In the genomic region with DNA sequence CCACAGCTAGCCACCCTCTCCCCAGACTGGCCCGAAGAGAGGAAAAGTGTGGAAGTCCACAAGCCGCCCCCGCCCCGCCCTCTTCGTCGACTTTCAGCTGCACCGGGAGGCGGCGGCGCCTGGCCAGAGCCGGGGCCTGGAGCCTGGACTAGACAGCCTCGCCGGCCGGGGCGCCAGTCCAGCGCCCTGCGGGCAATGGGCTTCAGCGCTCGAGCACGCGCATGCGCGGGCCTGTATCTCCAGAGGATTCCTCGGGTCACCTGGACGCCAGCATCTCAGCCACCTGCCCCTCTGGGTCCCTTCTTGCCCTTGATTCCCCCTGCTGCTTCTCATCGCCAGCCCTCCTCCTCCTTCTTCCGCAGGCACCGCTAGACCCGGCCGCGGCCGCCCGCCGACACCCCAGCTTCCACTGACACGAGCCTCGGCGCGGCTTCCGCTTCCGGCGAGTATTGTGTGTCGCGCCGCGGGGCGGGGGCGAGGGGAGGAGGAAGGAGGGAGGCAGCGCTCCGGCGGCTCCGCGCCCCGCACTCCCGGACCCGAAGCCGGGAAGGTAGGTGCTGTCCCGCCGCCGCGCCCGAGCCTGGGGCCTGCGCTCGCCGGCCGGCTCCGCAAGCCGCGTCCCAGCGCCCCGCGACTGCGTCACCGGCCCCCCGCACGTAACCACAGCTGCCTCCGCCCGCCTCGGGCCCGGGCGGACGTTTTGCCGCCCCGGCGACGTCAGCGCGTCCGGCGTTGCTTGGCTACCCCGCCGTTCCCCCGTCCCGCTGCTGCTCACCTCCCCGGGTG, we compare ENCODE assay signal across 1 cellular context.
TF ChIP-seq lines count a peak whose summit lies in the region.

A gene (plus strand): TSS at position 482 of the 786 bp plus-strand sequence. CDS start 2,391 bp downstream, outside the sequence.

TF ChIP-seq in HepG2, 621 proteins besides CTCF, POLR2A, EP300 and RAD21 (continued from another document and continues in another):
- TF ChIP-seq JARID2 (CRISPR knock-in tag; IDR thresholded peaks at IDR 0.05; ENCODE audit: insufficient replicate concordance) (no peak), ZNF205 (CRISPR knock-in tag; IDR thresholded peaks at IDR 0.05) (0 out of 2 replicates have a peak, but pooled peaks have one; percentile 18), ZNF230 (CRISPR knock-in tag; IDR thresholded peaks at IDR 0.05) (no peak), ZFP90 (CRISPR knock-in tag; IDR thresholded peaks at IDR 0.05; ENCODE audit: borderline replicate concordance) (peak; percentile 20; the same call in 1 of the 2 replicates), NFKB2 (CRISPR knock-in tag; IDR thresholded peaks at IDR 0.05; ENCODE audit: borderline replicate concordance) (peak; percentile 71; the same call in 1 of the 2 replicates), ZNF816 (CRISPR knock-in tag; IDR thresholded peaks at IDR 0.05; ENCODE audit: borderline replicate concordance) (peak; percentile 77), XBP1 (CRISPR knock-in tag; IDR thresholded peaks at IDR 0.05) (peak; percentile 19; the same call in 1 of the 2 replicates), MAFG (CRISPR knock-in tag; IDR thresholded peaks at IDR 0.05) (no peak), ZFP36L1 (CRISPR knock-in tag; IDR thresholded peaks at IDR 0.05) (no peak), ZNF672 (CRISPR knock-in tag; IDR thresholded peaks at IDR 0.05) (peak; percentile 93), ZNF709 (CRISPR knock-in tag; IDR thresholded peaks at IDR 0.05) (0 out of 2 replicates have a peak, but pooled peaks have one; percentile 34), SUZ12 (IDR thresholded peaks at IDR 0.05; ENCODE audit: low read depth, low read length) (no peak), TBX2 (CRISPR knock-in tag; IDR thresholded peaks at IDR 0.05; ENCODE audit: borderline replicate concordance) (peak; percentile 8; the same call in 1 of the 2 replicates), ZNF33B (CRISPR knock-in tag; IDR thresholded peaks at IDR 0.05) (peak; percentile 62; the same call in 1 of the 2 replicates), HMGA1 (CRISPR knock-in tag; conservative IDR thresholded peaks at IDR 0.05) (no peak), ZNF446 (CRISPR knock-in tag; IDR thresholded peaks at IDR 0.05) (peak; percentile 85), ZNF430 (CRISPR knock-in tag; IDR thresholded peaks at IDR 0.05) (peak; percentile 94), REPIN1 (CRISPR knock-in tag; IDR thresholded peaks at IDR 0.05; ENCODE audit: borderline replicate concordance, low read depth) (no peak), BRCA1 (CRISPR knock-in tag; IDR thresholded peaks at IDR 0.05) (no peak; the same call in 1 of the 2 replicates), ZNF451 (CRISPR knock-in tag; IDR thresholded peaks at IDR 0.05) (peak; percentile 86; the same call in 1 of the 2 replicates), CBX1 (IDR thresholded peaks at IDR 0.05; ENCODE audit: low read depth) (peak; percentile 18), FOXJ3 (CRISPR knock-in tag; IDR thresholded peaks at IDR 0.05; ENCODE audit: borderline replicate concordance) (no peak), ZNF724P (CRISPR knock-in tag; IDR thresholded peaks at IDR 0.05; ENCODE audit: borderline replicate concordance) (peak; percentile 29; the same call in 1 of the 2 replicates), MAZ (IDR thresholded peaks at IDR 0.05; ENCODE audit: borderline replicate concordance, low read depth, low read length) (peak; percentile 99), MAZ (CRISPR knock-in tag; IDR thresholded peaks at IDR 0.05; ENCODE audit: low read depth) (peak; percentile 98), RBFOX2 (IDR thresholded peaks at IDR 0.05; ENCODE audit: low read depth, low read length) (peak; percentile 99), ZNF121 (CRISPR knock-in tag; IDR thresholded peaks at IDR 0.05) (peak; percentile 42; the same call in 1 of the 2 replicates), ZNF567 (CRISPR knock-in tag; IDR thresholded peaks at IDR 0.05; ENCODE audit: borderline replicate concordance) (no peak), CBX5 (CRISPR knock-in tag; IDR thresholded peaks at IDR 0.05; ENCODE audit: borderline replicate concordance) (no peak), AGO2 (optimal IDR thresholded peaks at IDR 0.05; ENCODE audit: low read depth, low read length) (peak; percentile 86)
- TF ChIP-seq, protein P1, sequence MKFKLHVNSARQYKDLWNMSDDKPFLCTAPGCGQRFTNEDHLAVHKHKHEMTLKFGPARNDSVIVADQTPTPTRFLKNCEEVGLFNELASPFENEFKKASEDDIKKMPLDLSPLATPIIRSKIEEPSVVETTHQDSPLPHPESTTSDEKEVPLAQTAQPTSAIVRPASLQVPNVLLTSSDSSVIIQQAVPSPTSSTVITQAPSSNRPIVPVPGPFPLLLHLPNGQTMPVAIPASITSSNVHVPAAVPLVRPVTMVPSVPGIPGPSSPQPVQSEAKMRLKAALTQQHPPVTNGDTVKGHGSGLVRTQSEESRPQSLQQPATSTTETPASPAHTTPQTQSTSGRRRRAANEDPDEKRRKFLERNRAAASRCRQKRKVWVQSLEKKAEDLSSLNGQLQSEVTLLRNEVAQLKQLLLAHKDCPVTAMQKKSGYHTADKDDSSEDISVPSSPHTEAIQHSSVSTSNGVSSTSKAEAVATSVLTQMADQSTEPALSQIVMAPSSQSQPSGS (CRISPR knock-in tag; IDR thresholded peaks at IDR 0.05), result no peak; the same call in 1 of the 2 replicates
- TF ChIP-seq, protein P2, sequence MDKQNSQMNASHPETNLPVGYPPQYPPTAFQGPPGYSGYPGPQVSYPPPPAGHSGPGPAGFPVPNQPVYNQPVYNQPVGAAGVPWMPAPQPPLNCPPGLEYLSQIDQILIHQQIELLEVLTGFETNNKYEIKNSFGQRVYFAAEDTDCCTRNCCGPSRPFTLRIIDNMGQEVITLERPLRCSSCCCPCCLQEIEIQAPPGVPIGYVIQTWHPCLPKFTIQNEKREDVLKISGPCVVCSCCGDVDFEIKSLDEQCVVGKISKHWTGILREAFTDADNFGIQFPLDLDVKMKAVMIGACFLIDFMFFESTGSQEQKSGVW (CRISPR knock-in tag; IDR thresholded peaks at IDR 0.05; ENCODE audit: borderline replicate concordance), result no peak
- TF ChIP-seq, protein P3, sequence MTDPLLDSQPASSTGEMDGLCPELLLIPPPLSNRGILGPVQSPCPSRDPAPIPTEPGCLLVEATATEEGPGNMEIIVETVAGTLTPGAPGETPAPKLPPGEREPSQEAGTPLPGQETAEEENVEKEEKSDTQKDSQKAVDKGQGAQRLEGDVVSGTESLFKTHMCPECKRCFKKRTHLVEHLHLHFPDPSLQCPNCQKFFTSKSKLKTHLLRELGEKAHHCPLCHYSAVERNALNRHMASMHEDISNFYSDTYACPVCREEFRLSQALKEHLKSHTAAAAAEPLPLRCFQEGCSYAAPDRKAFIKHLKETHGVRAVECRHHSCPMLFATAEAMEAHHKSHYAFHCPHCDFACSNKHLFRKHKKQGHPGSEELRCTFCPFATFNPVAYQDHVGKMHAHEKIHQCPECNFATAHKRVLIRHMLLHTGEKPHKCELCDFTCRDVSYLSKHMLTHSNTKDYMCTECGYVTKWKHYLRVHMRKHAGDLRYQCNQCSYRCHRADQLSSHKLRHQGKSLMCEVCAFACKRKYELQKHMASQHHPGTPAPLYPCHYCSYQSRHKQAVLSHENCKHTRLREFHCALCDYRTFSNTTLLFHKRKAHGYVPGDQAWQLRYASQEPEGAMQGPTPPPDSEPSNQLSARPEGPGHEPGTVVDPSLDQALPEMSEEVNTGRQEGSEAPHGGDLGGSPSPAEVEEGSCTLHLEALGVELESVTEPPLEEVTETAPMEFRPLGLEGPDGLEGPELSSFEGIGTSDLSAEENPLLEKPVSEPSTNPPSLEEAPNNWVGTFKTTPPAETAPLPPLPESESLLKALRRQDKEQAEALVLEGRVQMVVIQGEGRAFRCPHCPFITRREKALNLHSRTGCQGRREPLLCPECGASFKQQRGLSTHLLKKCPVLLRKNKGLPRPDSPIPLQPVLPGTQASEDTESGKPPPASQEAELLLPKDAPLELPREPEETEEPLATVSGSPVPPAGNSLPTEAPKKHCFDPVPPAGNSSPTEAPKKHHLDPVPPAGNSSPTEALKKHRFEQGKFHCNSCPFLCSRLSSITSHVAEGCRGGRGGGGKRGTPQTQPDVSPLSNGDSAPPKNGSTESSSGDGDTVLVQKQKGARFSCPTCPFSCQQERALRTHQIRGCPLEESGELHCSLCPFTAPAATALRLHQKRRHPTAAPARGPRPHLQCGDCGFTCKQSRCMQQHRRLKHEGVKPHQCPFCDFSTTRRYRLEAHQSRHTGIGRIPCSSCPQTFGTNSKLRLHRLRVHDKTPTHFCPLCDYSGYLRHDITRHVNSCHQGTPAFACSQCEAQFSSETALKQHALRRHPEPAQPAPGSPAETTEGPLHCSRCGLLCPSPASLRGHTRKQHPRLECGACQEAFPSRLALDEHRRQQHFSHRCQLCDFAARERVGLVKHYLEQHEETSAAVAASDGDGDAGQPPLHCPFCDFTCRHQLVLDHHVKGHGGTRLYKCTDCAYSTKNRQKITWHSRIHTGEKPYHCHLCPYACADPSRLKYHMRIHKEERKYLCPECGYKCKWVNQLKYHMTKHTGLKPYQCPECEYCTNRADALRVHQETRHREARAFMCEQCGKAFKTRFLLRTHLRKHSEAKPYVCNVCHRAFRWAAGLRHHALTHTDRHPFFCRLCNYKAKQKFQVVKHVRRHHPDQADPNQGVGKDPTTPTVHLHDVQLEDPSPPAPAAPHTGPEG (CRISPR knock-in tag; IDR thresholded peaks at IDR 0.05), result no peak
- TF ChIP-seq, protein P4, sequence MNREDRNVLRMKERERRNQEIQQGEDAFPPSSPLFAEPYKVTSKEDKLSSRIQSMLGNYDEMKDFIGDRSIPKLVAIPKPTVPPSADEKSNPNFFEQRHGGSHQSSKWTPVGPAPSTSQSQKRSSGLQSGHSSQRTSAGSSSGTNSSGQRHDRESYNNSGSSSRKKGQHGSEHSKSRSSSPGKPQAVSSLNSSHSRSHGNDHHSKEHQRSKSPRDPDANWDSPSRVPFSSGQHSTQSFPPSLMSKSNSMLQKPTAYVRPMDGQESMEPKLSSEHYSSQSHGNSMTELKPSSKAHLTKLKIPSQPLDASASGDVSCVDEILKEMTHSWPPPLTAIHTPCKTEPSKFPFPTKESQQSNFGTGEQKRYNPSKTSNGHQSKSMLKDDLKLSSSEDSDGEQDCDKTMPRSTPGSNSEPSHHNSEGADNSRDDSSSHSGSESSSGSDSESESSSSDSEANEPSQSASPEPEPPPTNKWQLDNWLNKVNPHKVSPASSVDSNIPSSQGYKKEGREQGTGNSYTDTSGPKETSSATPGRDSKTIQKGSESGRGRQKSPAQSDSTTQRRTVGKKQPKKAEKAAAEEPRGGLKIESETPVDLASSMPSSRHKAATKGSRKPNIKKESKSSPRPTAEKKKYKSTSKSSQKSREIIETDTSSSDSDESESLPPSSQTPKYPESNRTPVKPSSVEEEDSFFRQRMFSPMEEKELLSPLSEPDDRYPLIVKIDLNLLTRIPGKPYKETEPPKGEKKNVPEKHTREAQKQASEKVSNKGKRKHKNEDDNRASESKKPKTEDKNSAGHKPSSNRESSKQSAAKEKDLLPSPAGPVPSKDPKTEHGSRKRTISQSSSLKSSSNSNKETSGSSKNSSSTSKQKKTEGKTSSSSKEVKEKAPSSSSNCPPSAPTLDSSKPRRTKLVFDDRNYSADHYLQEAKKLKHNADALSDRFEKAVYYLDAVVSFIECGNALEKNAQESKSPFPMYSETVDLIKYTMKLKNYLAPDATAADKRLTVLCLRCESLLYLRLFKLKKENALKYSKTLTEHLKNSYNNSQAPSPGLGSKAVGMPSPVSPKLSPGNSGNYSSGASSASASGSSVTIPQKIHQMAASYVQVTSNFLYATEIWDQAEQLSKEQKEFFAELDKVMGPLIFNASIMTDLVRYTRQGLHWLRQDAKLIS (CRISPR knock-in tag; IDR thresholded peaks at IDR 0.05), result no peak
- TF ChIP-seq, protein P5, sequence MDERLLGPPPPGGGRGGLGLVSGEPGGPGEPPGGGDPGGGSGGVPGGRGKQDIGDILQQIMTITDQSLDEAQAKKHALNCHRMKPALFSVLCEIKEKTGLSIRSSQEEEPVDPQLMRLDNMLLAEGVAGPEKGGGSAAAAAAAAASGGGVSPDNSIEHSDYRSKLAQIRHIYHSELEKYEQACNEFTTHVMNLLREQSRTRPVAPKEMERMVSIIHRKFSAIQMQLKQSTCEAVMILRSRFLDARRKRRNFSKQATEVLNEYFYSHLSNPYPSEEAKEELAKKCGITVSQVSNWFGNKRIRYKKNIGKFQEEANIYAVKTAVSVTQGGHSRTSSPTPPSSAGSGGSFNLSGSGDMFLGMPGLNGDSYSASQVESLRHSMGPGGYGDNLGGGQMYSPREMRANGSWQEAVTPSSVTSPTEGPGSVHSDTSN (CRISPR knock-in tag; IDR thresholded peaks at IDR 0.05), result no peak
- TF ChIP-seq, protein P6, sequence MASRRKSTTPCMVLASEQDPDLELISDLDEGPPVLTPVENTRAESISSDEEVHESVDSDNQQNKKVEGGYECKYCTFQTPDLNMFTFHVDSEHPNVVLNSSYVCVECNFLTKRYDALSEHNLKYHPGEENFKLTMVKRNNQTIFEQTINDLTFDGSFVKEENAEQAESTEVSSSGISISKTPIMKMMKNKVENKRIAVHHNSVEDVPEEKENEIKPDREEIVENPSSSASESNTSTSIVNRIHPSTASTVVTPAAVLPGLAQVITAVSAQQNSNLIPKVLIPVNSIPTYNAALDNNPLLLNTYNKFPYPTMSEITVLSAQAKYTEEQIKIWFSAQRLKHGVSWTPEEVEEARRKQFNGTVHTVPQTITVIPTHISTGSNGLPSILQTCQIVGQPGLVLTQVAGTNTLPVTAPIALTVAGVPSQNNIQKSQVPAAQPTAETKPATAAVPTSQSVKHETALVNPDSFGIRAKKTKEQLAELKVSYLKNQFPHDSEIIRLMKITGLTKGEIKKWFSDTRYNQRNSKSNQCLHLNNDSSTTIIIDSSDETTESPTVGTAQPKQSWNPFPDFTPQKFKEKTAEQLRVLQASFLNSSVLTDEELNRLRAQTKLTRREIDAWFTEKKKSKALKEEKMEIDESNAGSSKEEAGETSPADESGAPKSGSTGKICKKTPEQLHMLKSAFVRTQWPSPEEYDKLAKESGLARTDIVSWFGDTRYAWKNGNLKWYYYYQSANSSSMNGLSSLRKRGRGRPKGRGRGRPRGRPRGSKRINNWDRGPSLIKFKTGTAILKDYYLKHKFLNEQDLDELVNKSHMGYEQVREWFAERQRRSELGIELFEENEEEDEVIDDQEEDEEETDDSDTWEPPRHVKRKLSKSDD (CRISPR knock-in tag; IDR thresholded peaks at IDR 0.05; ENCODE audit: low read depth), result no peak
- TF ChIP-seq, protein P7, sequence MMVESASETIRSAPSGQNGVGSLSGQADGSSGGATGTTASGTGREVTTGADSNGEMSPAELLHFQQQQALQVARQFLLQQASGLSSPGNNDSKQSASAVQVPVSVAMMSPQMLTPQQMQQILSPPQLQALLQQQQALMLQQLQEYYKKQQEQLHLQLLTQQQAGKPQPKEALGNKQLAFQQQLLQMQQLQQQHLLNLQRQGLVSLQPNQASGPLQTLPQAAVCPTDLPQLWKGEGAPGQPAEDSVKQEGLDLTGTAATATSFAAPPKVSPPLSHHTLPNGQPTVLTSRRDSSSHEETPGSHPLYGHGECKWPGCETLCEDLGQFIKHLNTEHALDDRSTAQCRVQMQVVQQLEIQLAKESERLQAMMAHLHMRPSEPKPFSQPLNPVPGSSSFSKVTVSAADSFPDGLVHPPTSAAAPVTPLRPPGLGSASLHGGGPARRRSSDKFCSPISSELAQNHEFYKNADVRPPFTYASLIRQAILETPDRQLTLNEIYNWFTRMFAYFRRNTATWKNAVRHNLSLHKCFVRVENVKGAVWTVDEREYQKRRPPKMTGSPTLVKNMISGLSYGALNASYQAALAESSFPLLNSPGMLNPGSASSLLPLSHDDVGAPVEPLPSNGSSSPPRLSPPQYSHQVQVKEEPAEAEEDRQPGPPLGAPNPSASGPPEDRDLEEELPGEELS (CRISPR knock-in tag; IDR thresholded peaks at IDR 0.05), result no peak; the same call in 1 of the 2 replicates
